Comparison of ENCODE assay signal across 15 cellular contexts in the genomic region with DNA sequence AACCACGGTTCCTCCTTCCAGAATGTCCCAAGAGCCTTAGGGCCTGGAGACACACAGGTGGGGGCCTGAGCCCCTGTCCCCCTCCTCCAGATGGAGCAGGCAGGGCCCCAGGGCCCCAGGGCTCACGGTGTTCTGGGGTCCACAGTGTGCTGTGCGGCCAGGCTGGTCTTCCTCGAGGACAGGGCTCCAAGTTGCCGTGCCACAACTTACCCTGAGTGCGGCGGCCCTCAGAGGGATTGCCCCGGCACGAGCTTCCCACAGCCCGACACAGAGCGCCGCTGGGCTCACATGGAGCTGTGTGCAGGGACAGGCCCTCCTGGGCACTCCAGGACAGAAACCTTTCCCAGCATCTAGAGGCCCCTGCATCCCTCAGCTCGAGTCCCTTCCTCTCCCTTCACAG.
DNase-seq lines count a peak whose midpoint lies in the region; ATAC-seq and TF ChIP-seq lines count a peak whose summit lies in the region.
"Had no signal": no experiment of that assay in that cellular context is flagged by ENCODE, and none has a peak within 500 bp of the region (broad histone marks: within the 10 kb centered on the region; RNA-seq: fewer than 3 reads in every experiment).

No MANE protein-coding gene starts in this region.

- peak overlapping the region; percentile 72 for H3K4me3 ChIP-seq in Karpas-422 (ENCODE audit: low read length)
- H3K4me3 ChIP-seq in ectodermal cell (ENCODE audit: insufficient read depth, low read depth, low read length) = no peak overlapping the region
- no peak overlapping the region for H3K4me3 ChIP-seq in skeletal muscle tissue (ENCODE audit: low read length in 3 of 3)
- H3K4me3 ChIP-seq: suprapubic skin had no signal

- H3K27ac ChIP-seq in Karpas-422 (ENCODE audit: low read length) = peak overlapping the region; percentile 100
- H3K27ac ChIP-seq in ectodermal cell (ENCODE audit: insufficient read depth, low read depth, low read length, poor library complexity, severe bottlenecking) = peak overlapping the region; percentile 26
- H3K27ac ChIP-seq in skeletal muscle tissue (ENCODE audit: low read depth, low read length) = peak overlapping the region; percentile 40
- no peak overlapping the region for H3K27ac ChIP-seq in foreskin keratinocyte
- H3K27ac ChIP-seq: 22Rv1, suprapubic skin had no signal

- H3K36me3 ChIP-seq in Karpas-422 (ENCODE audit: insufficient read depth, low read length) (peaks cover 5% of the 10 kb centered on the region; the same call in 1 of the 2 replicates), ectodermal cell (ENCODE audit: control insufficient read depth, insufficient read depth, low read length) (no peaks in the 10 kb centered on the region), skeletal muscle tissue (ENCODE audit: control insufficient read depth in 3 of 3, insufficient read depth in 3 of 3, low read length in 3 of 3) (peaks cover 9 to 15% (median 13%) of the 10 kb centered on the region in 3 donors)

- H3K27me3 ChIP-seq in Karpas-422 (ENCODE audit: low read length) = no peaks in the 10 kb centered on the region
- H3K27me3 ChIP-seq in ectodermal cell (ENCODE audit: control insufficient read depth, insufficient read depth, low read length, poor library complexity, severe bottlenecking) = no peaks in the 10 kb centered on the region
- no peaks in the 10 kb centered on the region for H3K27me3 ChIP-seq in skeletal muscle tissue (ENCODE audit: control insufficient read depth in 3 of 3, insufficient read depth in 3 of 3, low read length in 3 of 3)
- H3K27me3 ChIP-seq in foreskin keratinocyte = no peaks in the 10 kb centered on the region
- H3K27me3 ChIP-seq: suprapubic skin had no signal

- peaks cover 3% of the 10 kb centered on the region; the same call in 1 of the 2 replicates for H4K20me1 ChIP-seq in Karpas-422 (ENCODE audit: insufficient read depth, low read depth, low read length)

- H3K9me3 ChIP-seq in Karpas-422 (ENCODE audit: low read length) = no peaks in the 10 kb centered on the region
- no peaks in the 10 kb centered on the region for H3K9me3 ChIP-seq in ectodermal cell (ENCODE audit: control insufficient read depth, low read length)
- no peaks in the 10 kb centered on the region for H3K9me3 ChIP-seq in skeletal muscle tissue (ENCODE audit: control insufficient read depth in 3 of 3, low read length in 3 of 3)
- H3K9me3 ChIP-seq: suprapubic skin had no signal

- peaks cover 5% of the 10 kb centered on the region for H3K4me1 Mint-ChIP-seq in T-helper 1 cell treated with Interleukin-12 subunit alpha and Interleukin-12 subunit beta and Interleukin-4 antibody, amounts not matched to agents 30 μg/mL and 1 μg/mL, for 36 hours (ENCODE audit: low read depth)

- H3K4me2 ChIP-seq in Karpas-422 (ENCODE audit: low read depth, low read length, poor library complexity, severe bottlenecking) = peak overlapping the region; percentile 99

- no peaks in the 10 kb centered on the region for H3K27me3 Mint-ChIP-seq in T-helper 1 cell treated with Interleukin-12 subunit alpha and Interleukin-12 subunit beta and Interleukin-4 antibody, amounts not matched to agents 30 μg/mL and 1 μg/mL, for 36 hours (ENCODE audit: low read depth)

- peaks cover 30% of the 10 kb centered on the region for H3K79me2 ChIP-seq in Karpas-422 (ENCODE audit: low read length)

- 93% methylated on average over 13 of the region's 13 CpGs for WGBS in ectodermal cell, 2 experiments

- peaks cover 81% of the 10 kb centered on the region for H3K4me1 ChIP-seq in Karpas-422 (ENCODE audit: low read length)
- H3K4me1 ChIP-seq in ectodermal cell (ENCODE audit: control insufficient read depth, insufficient read depth, low read length) = peaks cover 69% of the 10 kb centered on the region
- peaks cover 12 to 28% (median 27%) of the 10 kb centered on the region in 3 donors for H3K4me1 ChIP-seq in skeletal muscle tissue (ENCODE audit: control insufficient read depth in 3 of 3, insufficient read depth in 3 of 3, low read length in 3 of 3)
- no peaks in the 10 kb centered on the region for H3K4me1 ChIP-seq in foreskin keratinocyte

- DNase-seq in T-helper 1 cell = no peak
- no peak for DNase-seq in Karpas-422
- no peak for DNase-seq in hepatic stellate cell (ENCODE audit: low spot score)
- no peak for DNase-seq in foreskin keratinocyte
- DNase-seq: HCEC 1CT, NCI-H1436 treated with DMSO at 0.1 percent for 48 hours, NCI-H69, retina, Right ventricle myocardium superior had no signal

- H3K9me2 ChIP-seq in Karpas-422 (replicated peaks; ENCODE audit: insufficient read depth, low read length) = no peaks in the 10 kb centered on the region

- peak overlapping the region; percentile 60 for H3K27ac Mint-ChIP-seq in T-helper 1 cell treated with Interleukin-12 subunit alpha and Interleukin-12 subunit beta and Interleukin-4 antibody, amounts not matched to agents 30 μg/mL and 1 μg/mL, for 36 hours

- no peaks in the 10 kb centered on the region for H3K9me3 Mint-ChIP-seq in T-helper 1 cell treated with Interleukin-12 subunit alpha and Interleukin-12 subunit beta and Interleukin-4 antibody, amounts not matched to agents 30 μg/mL and 1 μg/mL, for 36 hours

- no peaks in the 10 kb centered on the region for H3K36me3 Mint-ChIP-seq in T-helper 1 cell treated with Interleukin-12 subunit alpha and Interleukin-12 subunit beta and Interleukin-4 antibody, amounts not matched to agents 30 μg/mL and 1 μg/mL, for 36 hours (ENCODE audit: low read depth)

- no peak overlapping the region for H3K4me3 Mint-ChIP-seq in T-helper 1 cell treated with Interleukin-12 subunit alpha and Interleukin-12 subunit beta and Interleukin-4 antibody, amounts not matched to agents 30 μg/mL and 1 μg/mL, for 36 hours

- H2AFZ ChIP-seq in Karpas-422 (ENCODE audit: low read length) = no peak overlapping the region

- no peak for ATAC-seq in HG03520 (IDR thresholded peaks at IDR 0.05; ENCODE audit: unreplicated experiment)
- ATAC-seq in foreskin keratinocyte = no peak

- no peak for TF ChIP-seq CTCF in foreskin keratinocyte (conservative IDR thresholded peaks at IDR 0.05)

- peak overlapping the region; percentile 100 for H3K9ac ChIP-seq in Karpas-422 (ENCODE audit: low read length)
- H3K9ac ChIP-seq in skeletal muscle tissue (ENCODE audit: low read depth in 1 of 3, low read length in 3 of 3) = no peak overlapping the region
